10 cellular contexts compared by ENCODE assay signal in the genomic region with DNA sequence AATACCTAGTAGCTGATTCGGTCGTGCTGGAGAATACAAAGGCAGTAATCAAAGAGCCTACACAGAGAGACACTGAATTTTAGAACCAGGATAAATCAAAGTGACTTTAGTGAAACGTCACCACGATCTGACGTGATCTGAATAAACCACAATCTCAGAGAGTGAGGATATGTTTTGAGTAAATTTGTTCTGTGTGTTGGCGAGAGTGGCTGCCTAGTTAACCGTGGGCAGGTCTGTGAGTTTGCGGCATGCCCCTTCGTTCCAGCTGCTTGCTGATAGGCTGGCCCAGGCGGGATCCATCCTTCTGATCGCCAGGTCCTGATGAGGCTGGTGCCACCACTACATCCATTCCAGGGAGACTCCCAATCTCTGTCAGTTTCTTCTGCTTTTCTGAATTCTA. TPM values are rescaled to one million over a fixed set of nuclear protein-coding genes. Genes with fewer than 3 reads are reported as not detected.
DNase-seq lines count a peak whose midpoint lies in the region; ATAC-seq and TF ChIP-seq lines count a peak whose summit lies in the region.
"Had no signal": no experiment of that assay in that cellular context is flagged by ENCODE, and none has a peak within 500 bp of the region (broad histone marks: within the 10 kb centered on the region; RNA-seq: fewer than 3 reads in every experiment).

No MANE protein-coding gene starts in this region.

- no peak overlapping the region for H3K4me3 ChIP-seq in transverse colon
- no peak overlapping the region for H3K4me3 ChIP-seq in gastrocnemius medialis
- H3K4me3 ChIP-seq in aorta (ENCODE audit: low read length in 2 of 2) = no peak overlapping the region
- H3K4me3 ChIP-seq: esophagus muscularis mucosa had no signal

- H3K27me3 ChIP-seq in transverse colon (no peaks in the 10 kb centered on the region), gastrocnemius medialis (no peaks in the 10 kb centered on the region), aorta (ENCODE audit: control insufficient read depth in 1 of 2, insufficient read depth in 2 of 2, low read length in 1 of 2) (no peaks in the 10 kb centered on the region)
- H3K27me3 ChIP-seq: esophagus muscularis mucosa had no signal

- H3K27ac ChIP-seq in transverse colon (no peak overlapping the region), gastrocnemius medialis (no peak overlapping the region), aorta (ENCODE audit: low read depth in 1 of 2, low read length in 2 of 2) (no peak overlapping the region)

- no peak for TF ChIP-seq EP300 in transverse colon (IDR thresholded peaks at IDR 0.05; ENCODE audit: low read depth)

- in situ Hi-C loops in transverse colon (cut with MboI; ENCODE audit: low pct_ligation_motif_present in 1 of 4, low pct_unique_long_range_greater_than_20kb in 1 of 4, low sequenced_read_pairs in 3 of 4) = no loop called here
- in situ Hi-C loops in gastrocnemius medialis (cut with MboI; ENCODE audit: low sequenced_read_pairs in 4 of 4) = no loop called here

- peaks cover 10 to 67% (median 26%) of the 10 kb centered on the region in 4 donors for H3K4me1 ChIP-seq in transverse colon
- peaks cover 10 to 46% of the 10 kb centered on the region in 2 donors for H3K4me1 ChIP-seq in gastrocnemius medialis
- H3K4me1 ChIP-seq in aorta (ENCODE audit: control insufficient read depth in 1 of 2, insufficient read depth in 2 of 2, low read length in 2 of 2) = peaks cover 3 to 20% of the 10 kb centered on the region in 2 donors

- TF ChIP-seq CTCF in transverse colon (IDR thresholded peaks at IDR 0.05) (no peak), gastrocnemius medialis (IDR thresholded peaks at IDR 0.05 in 4 of 5, conservative IDR thresholded peaks at IDR 0.05 in 1 of 5) (no peak)

- no peak for TF ChIP-seq POLR2A in transverse colon (IDR thresholded peaks at IDR 0.05)
- TF ChIP-seq POLR2A in gastrocnemius medialis (IDR thresholded peaks at IDR 0.05) = no peak

- 78 to 85% methylated on average over 4 to 11 of the region's 11 CpGs for WGBS in transverse colon (ENCODE audit: low coverage in 1 of 2), 2 donors
- WGBS in aorta, 2 donors = 86 to 88% methylated on average over 11 of the region's 11 CpGs

- H3K36me3 ChIP-seq in transverse colon (no peaks in the 10 kb centered on the region), gastrocnemius medialis (no peaks in the 10 kb centered on the region), aorta (ENCODE audit: control insufficient read depth in 1 of 2, insufficient read depth in 2 of 2, low read length in 1 of 2) (no peaks in the 10 kb centered on the region)
- H3K36me3 ChIP-seq: esophagus muscularis mucosa had no signal

- H3K9me3 ChIP-seq in transverse colon = no peaks in the 10 kb centered on the region
- no peaks in the 10 kb centered on the region for H3K9me3 ChIP-seq in gastrocnemius medialis
- H3K9me3 ChIP-seq in aorta (ENCODE audit: control insufficient read depth, low read length) = no peaks in the 10 kb centered on the region
- H3K9me3 ChIP-seq: esophagus muscularis mucosa had no signal

- ATAC-seq in GM19043 (IDR thresholded peaks at IDR 0.05; ENCODE audit: low read depth, unreplicated experiment) (peak; percentile 37), HG03439 (IDR thresholded peaks at IDR 0.05; ENCODE audit: unreplicated experiment) (peak; percentile 50), GM18511 (IDR thresholded peaks at IDR 0.05; ENCODE audit: unreplicated experiment) (no peak), gastrocnemius medialis (no peak), aorta (ENCODE audit: low FRiP score) (no peak)

- DNase-seq in activated T-cell treated with anti-CD3 and anti-CD28 coated beads, Interleukin-2, amount 50 U/mL, for 48 hours = peak; percentile 62 to 69
- peak; percentile 5 to 18 (median 11) for DNase-seq in stimulated activated CD4-positive, alpha-beta T cell treated with anti-CD3 and anti-CD28 coated beads, TNF-alpha, amount 100 ng/mL, for 4 hours (ENCODE audit: low read depth in 3 of 3)
- DNase-seq in transverse colon (no peak), gastrocnemius medialis (no peak), aorta (no peak)
- DNase-seq: KBM-7 had no signal

- intact Hi-C loops in transverse colon (cut with DNase I; ENCODE audit: low total_unique reads) (no loop called here), gastrocnemius medialis (cut with DNase I; ENCODE audit: low total_unique reads) (no loop called here), aorta (cut with DNase I) (no loop called here)

RNA-seq across cellular contexts. Expression of a gene that starts 40.4 kb away (rescaled TPM):
- total RNA-seq in transverse colon (10 to 100 TPM in 3 of 4 donors, 1 to 10 TPM in 1; 5.2 to 30.7 (median 17.1) TPM), gastrocnemius medialis (1 to 10 TPM; 3.4 to 5.0 (median 3.9) TPM), aorta (10 to 100 TPM; 44.4 to 46.5 TPM)
- polyA plus RNA-seq in aorta = 10 to 100 TPM; 12.3 to 13.1 TPM

Comparison
In these comparisons a context has a peak if more than half of its experiments do, and no peak if none do; other contexts are left out.
1. ATAC-seq: peak in GM19043 (single experiment) and HG03439 (single experiment); none in GM18511 (single experiment), gastrocnemius medialis (0 of 2) and aorta (single experiment).
2. DNase-seq: peak in activated T-cell treated with anti-CD3 and anti-CD28 coated beads, Interleukin-2, amount 50 U/mL, for 48 hours (2 of 2) and stimulated activated CD4-positive, alpha-beta T cell treated with anti-CD3 and anti-CD28 coated beads, TNF-alpha, amount 100 ng/mL, for 4 hours (3 of 3); none in transverse colon (single experiment), gastrocnemius medialis (0 of 2) and aorta (0 of 2).